ENCODE assay signal across 8 cellular contexts in the genomic region with DNA sequence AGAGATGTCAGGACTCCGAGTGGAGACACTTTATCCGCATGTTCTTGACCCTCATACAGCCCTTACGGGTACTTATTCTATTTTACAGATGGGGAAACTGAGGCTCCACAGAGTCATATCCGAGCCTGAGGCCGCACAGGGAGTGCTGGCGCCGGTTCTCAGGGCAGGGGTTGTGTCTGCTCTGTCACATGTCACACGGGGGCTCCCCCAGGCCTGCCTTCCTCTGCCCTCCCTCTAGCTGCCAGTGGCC. TPM values are rescaled to one million over a fixed set of nuclear protein-coding genes. Genes with fewer than 3 reads are reported as not detected.
A peak's percentile ranks its signal among the peaks of the same experiment; 100 is the strongest.
DNase-seq lines count a peak whose midpoint lies in the region; ATAC-seq and TF ChIP-seq lines count a peak whose summit lies in the region.

No MANE protein-coding gene starts in this region.

- 0 out of 2 replicates have a peak, but pooled peaks cover 2% of the 10 kb centered on the region for H4K20me1 ChIP-seq in GM23338 (replicated peaks; ENCODE audit: insufficient read depth)
- peaks cover 34% of the 10 kb centered on the region for H4K20me1 ChIP-seq in smooth muscle cell (ENCODE audit: low read depth)

- intact Hi-C loops in left lung (cut with DNase I) = no loop called here

- peak overlapping the region; percentile 81 for H3K4me2 ChIP-seq in GM23338
- H3K4me2 ChIP-seq in smooth muscle cell = peak overlapping the region; percentile 100

- no peaks in the 10 kb centered on the region for H3K9me2 ChIP-seq in GM23338 (ENCODE audit: insufficient read depth)

- no peak for DNase-seq in GM23338 (ENCODE audit: low spot score)
- DNase-seq in activated naive CD8-positive, alpha-beta T cell treated with anti-CD3 and anti-CD28 coated beads, Interleukin-2, amount 10 ng/mL, durations not matched to agents 7 days and 5 days = no peak
- DNase-seq in left lung = no peak
- no peak for DNase-seq in smooth muscle cell (lab: John Stamatoyannopoulos, UW; ENCODE audit: unreplicated experiment)
- no peak for DNase-seq in DMS79 treated with DMSO at 0.1 percent for 48 hours (lab: John Stamatoyannopoulos, UW)
- DNase-seq in SHP77 treated with DMSO at 0.1 percent for 48 hours (lab: John Stamatoyannopoulos, UW) = no peak

- H3K9me3 ChIP-seq in left lung (no peaks in the 10 kb centered on the region), smooth muscle cell (replicated peaks; ENCODE audit: low read depth) (no peaks in the 10 kb centered on the region)

- H3F3A ChIP-seq in GM23338 (replicated peaks; ENCODE audit: low read depth) = 0 out of 2 replicates have a peak, but pooled peaks cover 5% of the 10 kb centered on the region
- H3F3A ChIP-seq in smooth muscle cell (ENCODE audit: low read depth) = peaks cover 16% of the 10 kb centered on the region

- H3K9me3 Mint-ChIP-seq in GM23338 = no peaks in the 10 kb centered on the region; the same call in 2 of the 3 replicates
- H3K9me3 Mint-ChIP-seq in activated naive CD8-positive, alpha-beta T cell treated with anti-CD3 and anti-CD28 coated beads, Interleukin-2, amount 10 ng/mL, durations not matched to agents 7 days and 5 days = no peaks in the 10 kb centered on the region

- H3K79me2 ChIP-seq in GM23338 (replicated peaks; ENCODE audit: insufficient read depth) (peaks cover 36% of the 10 kb centered on the region), smooth muscle cell (ENCODE audit: low read depth) (peaks cover 37% of the 10 kb centered on the region)

- H3K27ac ChIP-seq in GM23338 (ENCODE audit: low read depth) = no peak overlapping the region
- H3K27ac ChIP-seq in left lung = peak overlapping the region; percentile 74 to 80
- H3K27ac ChIP-seq in smooth muscle cell (ENCODE audit: low read depth) = no peak overlapping the region

- H3K27me3 ChIP-seq in GM23338 (ENCODE audit: insufficient read depth) (no peaks in the 10 kb centered on the region), left lung (peaks cover 0 to 25% of the 10 kb centered on the region in 2 donors), smooth muscle cell (ENCODE audit: low read depth) (no peaks in the 10 kb centered on the region)

- H3K4me1 Mint-ChIP-seq in GM23338 = peaks cover 27% of the 10 kb centered on the region
- H3K4me1 Mint-ChIP-seq in activated naive CD8-positive, alpha-beta T cell treated with anti-CD3 and anti-CD28 coated beads, Interleukin-2, amount 10 ng/mL, durations not matched to agents 7 days and 5 days = peaks cover 38% of the 10 kb centered on the region

- H2AFZ ChIP-seq in GM23338 (no peak overlapping the region; the same call in 1 of the 2 replicates), smooth muscle cell (ENCODE audit: low read depth) (no peak overlapping the region)

- H3K4me3 Mint-ChIP-seq in GM23338 = no peak overlapping the region
- H3K4me3 Mint-ChIP-seq in activated naive CD8-positive, alpha-beta T cell treated with anti-CD3 and anti-CD28 coated beads, Interleukin-2, amount 10 ng/mL, durations not matched to agents 7 days and 5 days = peak overlapping the region; percentile 51

- TF ChIP-seq CTCF in GM23338 (conservative IDR thresholded peaks at IDR 0.05; ENCODE audit: low read depth in 2 of 2) (no peak), left lung (IDR thresholded peaks at IDR 0.05) (no peak), smooth muscle cell (IDR thresholded peaks at IDR 0.05; ENCODE audit: borderline replicate concordance, insufficient read depth, poor library complexity, severe bottlenecking) (no peak)

- no peaks in the 10 kb centered on the region for H3K36me3 ChIP-seq in GM23338 (ENCODE audit: insufficient read depth)
- peaks cover 0 to 10% of the 10 kb centered on the region in 2 donors for H3K36me3 ChIP-seq in left lung
- H3K36me3 ChIP-seq in smooth muscle cell (ENCODE audit: low read depth) = no peaks in the 10 kb centered on the region

- POLR2A ChIA-PET in activated naive CD8-positive, alpha-beta T cell treated with anti-CD3 and anti-CD28 coated beads, Interleukin-2, amount 10 ng/mL, durations not matched to agents 7 days and 5 days (lab: Charles Lee) = interaction anchor here (1.3 to 6.5 kb wide), 2 partner anchors 10 to 377 kb away, joined by 3 to 52 read pairs; partner anchors contain the start of gene GPR132

- peaks cover 32% of the 10 kb centered on the region for H3K27me3 Mint-ChIP-seq in GM23338 (ENCODE audit: insufficient read depth, low read depth, poor library complexity)
- H3K27me3 Mint-ChIP-seq in activated naive CD8-positive, alpha-beta T cell treated with anti-CD3 and anti-CD28 coated beads, Interleukin-2, amount 10 ng/mL, durations not matched to agents 7 days and 5 days = peaks cover 6% of the 10 kb centered on the region

- no peaks in the 10 kb centered on the region; the same call in 2 of the 3 replicates for H3K36me3 Mint-ChIP-seq in GM23338 (ENCODE audit: low read depth)
- peaks cover 2% of the 10 kb centered on the region for H3K36me3 Mint-ChIP-seq in activated naive CD8-positive, alpha-beta T cell treated with anti-CD3 and anti-CD28 coated beads, Interleukin-2, amount 10 ng/mL, durations not matched to agents 7 days and 5 days

- H3K4me1 ChIP-seq in GM23338 (ENCODE audit: insufficient read depth) (peaks cover 27% of the 10 kb centered on the region), left lung (peaks cover 24 to 66% of the 10 kb centered on the region in 2 donors), smooth muscle cell (ENCODE audit: low read depth) (peaks cover 18% of the 10 kb centered on the region)

- ATAC-seq in GM23338 (no peak), left lung (no peak), HG03097 (IDR thresholded peaks at IDR 0.05; ENCODE audit: low FRiP score, unreplicated experiment) (no peak), HG03520 (IDR thresholded peaks at IDR 0.05; ENCODE audit: unreplicated experiment) (no peak)
- no peak for ATAC-seq in activated naive CD8-positive, alpha-beta T cell treated with anti-CD3 and anti-CD28 coated beads, Interleukin-2, amount 10 ng/mL, durations not matched to agents 7 days and 5 days (ENCODE audit: low read depth)

- 73% methylated on average over 8 of the region's 8 CpGs for WGBS in smooth muscle cell (ENCODE audit: low lambda C conversion rate)

- H3K4me3 ChIP-seq in GM23338 (peak overlapping the region; percentile 56; the same call in 1 of the 2 replicates), left lung (peak overlapping the region in 1 of 2 donors; percentile 92), smooth muscle cell (no peak overlapping the region)

- no peak overlapping the region for H3K27ac Mint-ChIP-seq in GM23338
- peak overlapping the region; percentile 56 for H3K27ac Mint-ChIP-seq in activated naive CD8-positive, alpha-beta T cell treated with anti-CD3 and anti-CD28 coated beads, Interleukin-2, amount 10 ng/mL, durations not matched to agents 7 days and 5 days

- no peak overlapping the region for H3K9ac ChIP-seq in smooth muscle cell (ENCODE audit: low read depth)

TF ChIP-seq in GM23338, 12 proteins besides CTCF, POLR2A, EP300 and RAD21 (continues in another document):
- TF ChIP-seq NANOG (IDR thresholded peaks at IDR 0.05; ENCODE audit: borderline replicate concordance) = no peak
- TF ChIP-seq, protein P1, sequence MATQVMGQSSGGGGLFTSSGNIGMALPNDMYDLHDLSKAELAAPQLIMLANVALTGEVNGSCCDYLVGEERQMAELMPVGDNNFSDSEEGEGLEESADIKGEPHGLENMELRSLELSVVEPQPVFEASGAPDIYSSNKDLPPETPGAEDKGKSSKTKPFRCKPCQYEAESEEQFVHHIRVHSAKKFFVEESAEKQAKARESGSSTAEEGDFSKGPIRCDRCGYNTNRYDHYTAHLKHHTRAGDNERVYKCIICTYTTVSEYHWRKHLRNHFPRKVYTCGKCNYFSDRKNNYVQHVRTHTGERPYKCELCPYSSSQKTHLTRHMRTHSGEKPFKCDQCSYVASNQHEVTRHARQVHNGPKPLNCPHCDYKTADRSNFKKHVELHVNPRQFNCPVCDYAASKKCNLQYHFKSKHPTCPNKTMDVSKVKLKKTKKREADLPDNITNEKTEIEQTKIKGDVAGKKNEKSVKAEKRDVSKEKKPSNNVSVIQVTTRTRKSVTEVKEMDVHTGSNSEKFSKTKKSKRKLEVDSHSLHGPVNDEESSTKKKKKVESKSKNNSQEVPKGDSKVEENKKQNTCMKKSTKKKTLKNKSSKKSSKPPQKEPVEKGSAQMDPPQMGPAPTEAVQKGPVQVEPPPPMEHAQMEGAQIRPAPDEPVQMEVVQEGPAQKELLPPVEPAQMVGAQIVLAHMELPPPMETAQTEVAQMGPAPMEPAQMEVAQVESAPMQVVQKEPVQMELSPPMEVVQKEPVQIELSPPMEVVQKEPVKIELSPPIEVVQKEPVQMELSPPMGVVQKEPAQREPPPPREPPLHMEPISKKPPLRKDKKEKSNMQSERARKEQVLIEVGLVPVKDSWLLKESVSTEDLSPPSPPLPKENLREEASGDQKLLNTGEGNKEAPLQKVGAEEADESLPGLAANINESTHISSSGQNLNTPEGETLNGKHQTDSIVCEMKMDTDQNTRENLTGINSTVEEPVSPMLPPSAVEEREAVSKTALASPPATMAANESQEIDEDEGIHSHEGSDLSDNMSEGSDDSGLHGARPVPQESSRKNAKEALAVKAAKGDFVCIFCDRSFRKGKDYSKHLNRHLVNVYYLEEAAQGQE (IDR thresholded peaks at IDR 0.05; ENCODE audit: unreplicated experiment) = no peak
- TF ChIP-seq POLR2AphosphoS5 (IDR thresholded peaks at IDR 0.05; ENCODE audit: low read depth) = no peak
- TF ChIP-seq, protein P2, sequence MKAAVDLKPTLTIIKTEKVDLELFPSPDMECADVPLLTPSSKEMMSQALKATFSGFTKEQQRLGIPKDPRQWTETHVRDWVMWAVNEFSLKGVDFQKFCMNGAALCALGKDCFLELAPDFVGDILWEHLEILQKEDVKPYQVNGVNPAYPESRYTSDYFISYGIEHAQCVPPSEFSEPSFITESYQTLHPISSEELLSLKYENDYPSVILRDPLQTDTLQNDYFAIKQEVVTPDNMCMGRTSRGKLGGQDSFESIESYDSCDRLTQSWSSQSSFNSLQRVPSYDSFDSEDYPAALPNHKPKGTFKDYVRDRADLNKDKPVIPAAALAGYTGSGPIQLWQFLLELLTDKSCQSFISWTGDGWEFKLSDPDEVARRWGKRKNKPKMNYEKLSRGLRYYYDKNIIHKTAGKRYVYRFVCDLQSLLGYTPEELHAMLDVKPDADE (IDR thresholded peaks at IDR 0.05) = no peak
- no peak for TF ChIP-seq STAT1 (IDR thresholded peaks at IDR 0.05; ENCODE audit: unreplicated experiment)

RNA-seq across cellular contexts. Expression of gene INF2, which starts 1.0 kb away (rescaled TPM):
- total RNA-seq in GM23338 (2014; rRNA removed; shearing (Covaris generic)) = 52.4 and 75.5 TPM in 2 replicates
- 36.7 and 37.2 TPM in 2 replicates for polyA plus RNA-seq in GM23338 (2016; fragmentation: Nextera tagmentation; extraction: Ambion mirVana)
- 100 to 1,000 TPM; 107 to 110 TPM for total RNA-seq in activated naive CD8-positive, alpha-beta T cell treated with anti-CD3 and anti-CD28 coated beads, Interleukin-2, amount 10 ng/mL, durations not matched to agents 7 days and 5 days
- 100 to 1,000 TPM; 111 to 120 TPM for total RNA-seq in left lung
- 28.1 and 29.8 TPM in 2 replicates for total RNA-seq in smooth muscle cell
- polyA plus RNA-seq in smooth muscle cell = 19.9 and 30.1 TPM in 2 replicates

RNA-seq across cellular contexts. Expression of gene ADSS1, which starts 35.6 kb away (rescaled TPM):
- total RNA-seq in GM23338 (2014; rRNA removed; shearing (Covaris generic)) = 4.3 and 11.6 TPM in 2 replicates
- polyA plus RNA-seq in GM23338 (2016; fragmentation: Nextera tagmentation; extraction: Ambion mirVana) (9.5 and 12.4 TPM in 2 replicates), smooth muscle cell (7.8 and 9.3 TPM in 2 replicates)
- total RNA-seq in activated naive CD8-positive, alpha-beta T cell treated with anti-CD3 and anti-CD28 coated beads, Interleukin-2, amount 10 ng/mL, durations not matched to agents 7 days and 5 days = 1 to 10 TPM; 2.4 to 2.8 TPM
- total RNA-seq in left lung (1 to 10 TPM; 5.2 to 5.3 TPM), smooth muscle cell (6.0 and 43.0 TPM in 2 replicates)

Comparison
In these comparisons a context has a peak if more than half of its experiments do, and no peak if none do; other contexts are left out.
1. H3K27ac ChIP-seq: peak in left lung (2 of 2); none in GM23338 (single experiment) and smooth muscle cell (single experiment).